20 cellular contexts compared by ENCODE assay signal in the genomic region with DNA sequence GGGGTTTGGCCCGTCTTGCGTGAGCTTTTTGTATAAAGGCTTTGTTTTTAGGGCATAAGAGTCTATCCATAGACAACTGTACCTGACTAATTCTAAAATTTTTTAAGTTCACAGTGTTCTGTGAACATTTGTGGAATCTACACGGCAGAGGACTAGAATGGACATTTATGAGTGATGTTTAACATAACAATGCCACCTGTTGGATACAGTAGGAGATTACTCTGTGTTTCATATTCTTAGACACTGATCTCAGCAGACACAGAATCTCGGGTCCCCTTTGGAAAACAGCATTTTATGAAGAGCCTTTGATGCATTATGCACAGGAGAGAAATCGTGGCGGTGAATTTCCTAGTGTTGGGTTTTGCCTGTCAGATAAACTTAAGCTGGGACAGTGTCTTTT.
A peak's percentile ranks its signal among the peaks of the same experiment; 100 is the strongest.
DNase-seq lines count a peak whose midpoint lies in the region; ATAC-seq, FAIRE-seq and TF ChIP-seq lines count a peak whose summit lies in the region.
"Had no signal": no experiment of that assay in that cellular context is flagged by ENCODE, and none has a peak within 500 bp of the region (broad histone marks: within the 10 kb centered on the region; RNA-seq: fewer than 3 reads in every experiment).

No MANE protein-coding gene starts in this region.

- H3K36me3 ChIP-seq in HepG2 (replicated peaks in 1 of 2; ENCODE audit: control insufficient read depth in 1 of 2, insufficient read depth in 2 of 2, low read length in 2 of 2): no peaks in the 10 kb centered on the region
- H3K36me3 ChIP-seq in right lobe of liver: no peaks in the 10 kb centered on the region
- no peaks in the 10 kb centered on the region for H3K36me3 ChIP-seq in pancreas

- no peak overlapping the region for H3K4me3 Mint-ChIP-seq in T-helper 17 cell
- H3K4me3 Mint-ChIP-seq: T-helper 2 cell treated with Interferon-gamma antibody and Interleukin-4, amounts not matched to agents 5 μg/mL and 100 μg/mL, for 36 hours had no signal

- peaks cover 26% of the 10 kb centered on the region; the same call in 1 of the 2 replicates for H3K9me3 ChIP-seq in HepG2 (ENCODE audit: low read length)
- H3K9me3 ChIP-seq in right lobe of liver: no peaks in the 10 kb centered on the region
- no peaks in the 10 kb centered on the region for H3K9me3 ChIP-seq in pancreas
- no peaks in the 10 kb centered on the region for H3K9me3 ChIP-seq in T-helper 17 cell (ENCODE audit: control insufficient read depth, low read length, poor library complexity, severe bottlenecking)

- 52% methylated on average over 6 of the region's 6 CpGs for WGBS in HepG2 (ENCODE audit: low lambda C conversion rate)
- WGBS in right lobe of liver (ENCODE audit: insufficient coverage, low coverage, low lambda C conversion rate, missing lambda C conversion rate): 65% methylated on average over 6 of the region's 6 CpGs
- 53 to 60% methylated on average over 6 of the region's 6 CpGs for WGBS in pancreas, 2 donors

- no peak for TF ChIP-seq EP300 in HepG2 (IDR thresholded peaks at IDR 0.05; ENCODE audit: low read depth in 2 of 2, low read length in 2 of 2)
- TF ChIP-seq EP300 in HepG2 (CRISPR knock-in tag; IDR thresholded peaks at IDR 0.05; ENCODE audit: borderline replicate concordance): no peak

- TF ChIP-seq RAD21 in HepG2 (CRISPR knock-in tag; IDR thresholded peaks at IDR 0.05): no peak

- BruUV-seq in HepG2 (replicated peaks; lab: Mats Ljungman, UMichigan): no TSS peak

- H3K27me3 Mint-ChIP-seq in T-helper 17 cell: no peaks in the 10 kb centered on the region

- H3K79me2 ChIP-seq in HepG2 (ENCODE audit: insufficient read depth, low read length): no peaks in the 10 kb centered on the region

- TF ChIP-seq POLR2A in HepG2 (IDR thresholded peaks at IDR 0.05; ENCODE audit: insufficient read depth in 1 of 2, low read depth in 2 of 2, low read length in 2 of 2) (no peak), right lobe of liver (IDR thresholded peaks at IDR 0.05) (no peak), NB4 (IDR thresholded peaks at IDR 0.05; ENCODE audit: extremely low read depth, insufficient read length) (no peak)

- in situ Hi-C loops in HepG2 (cut with HindIII; ENCODE audit: extremely low pct_ligation_motif_present, low pct_unique_long_range_greater_than_20kb): no loop called here

- H3K27ac Mint-ChIP-seq in T-helper 17 cell: no peak overlapping the region
- H3K27ac Mint-ChIP-seq: T-helper 2 cell treated with Interferon-gamma antibody and Interleukin-4, amounts not matched to agents 5 μg/mL and 100 μg/mL, for 36 hours had no signal

- H3K4me3 ChIP-seq in HepG2 (replicated peaks in 1 of 3; ENCODE audit: insufficient read depth in 1 of 3, low read depth in 2 of 3, low read length in 3 of 3): no peak overlapping the region
- H3K4me3 ChIP-seq in right lobe of liver: no peak overlapping the region
- no peak overlapping the region for H3K4me3 ChIP-seq in NB4 (ENCODE audit: low read depth, low read length)
- H3K4me3 ChIP-seq in pancreas: no peak overlapping the region
- H3K4me3 ChIP-seq: K562, PC-9 had no signal

- intact Hi-C loops in HepG2 (cut with micrococcal nuclease; ENCODE audit: unreplicated experiment): no loop called here
- intact Hi-C loops in right lobe of liver (cut with DNase I): no loop called here
- intact Hi-C loops in pancreas (cut with DNase I): no loop called here

- H3K4me1 Mint-ChIP-seq in T-helper 17 cell: no peaks in the 10 kb centered on the region

- POLR2A ChIA-PET in HepG2 (lab: Yijun Ruan, JAX): no interaction called here

- DNase-seq in HepG2 (ENCODE audit: low spot score): no peak
- no peak for DNase-seq in right lobe of liver
- peak; percentile 3 for DNase-seq in NB4 (ENCODE audit: low read depth)
- peak; percentile 6 for DNase-seq in RPMI8226
- no peak for DNase-seq in pancreas
- DNase-seq in activated gamma-delta T cell (lab: John Stamatoyannopoulos, UW): no peak
- no peak for DNase-seq in T-helper 17 cell
- DNase-seq: C1 segment of cervical spinal cord, GDM1, H7, NCI-H1417 treated with DMSO at 0.1 percent for 48 hours, NCI-H187 treated with DMSO at 0.1 percent for 48 hours, NCI-H345, NCI-H526 treated with DMSO at 0.1 percent for 48 hours, PC-9, SW 1271 had no signal

- no peak for FAIRE-seq in HepG2 (lab: Jason Lieb, UNC)
- FAIRE-seq in pancreas (lab: Jason Lieb, UNC): no peak
- FAIRE-seq: D721Med, K562 had no signal

- CTCF ChIA-PET in HepG2 (lab: Yijun Ruan, JAX; ENCODE audit: low intra/inter-chr PET ratio, low total read pairs): no interaction called here

- H3K36me3 Mint-ChIP-seq in T-helper 17 cell (ENCODE audit: low read depth): no peaks in the 10 kb centered on the region

- ATAC-seq in HepG2: peak; percentile 41; the same call in 1 of the 3 replicates
- ATAC-seq in right lobe of liver: no peak
- peak; percentile 73 to 92 (median 82) for ATAC-seq in pancreas
- no peak for ATAC-seq in GM21786 (IDR thresholded peaks at IDR 0.05; ENCODE audit: unreplicated experiment)
- ATAC-seq in T-helper 17 cell: no peak
- ATAC-seq: K562 had no signal

- no peaks in the 10 kb centered on the region for H4K20me1 ChIP-seq in HepG2 (ENCODE audit: insufficient read depth, low read length)

- no peak overlapping the region for H3K9ac ChIP-seq in HepG2 (ENCODE audit: insufficient read depth, low read depth, low read length)

- H3K27me3 ChIP-seq in HepG2 (ENCODE audit: control insufficient read depth in 1 of 2, insufficient read depth in 2 of 2, low read length in 2 of 2) (no peaks in the 10 kb centered on the region), right lobe of liver (no peaks in the 10 kb centered on the region), pancreas (no peaks in the 10 kb centered on the region)

- H3K4me1 ChIP-seq in HepG2 (ENCODE audit: insufficient read depth, low read length): no peaks in the 10 kb centered on the region
- no peaks in the 10 kb centered on the region for H3K4me1 ChIP-seq in right lobe of liver
- H3K4me1 ChIP-seq in pancreas: no peaks in the 10 kb centered on the region

- H3K27ac ChIP-seq in HepG2 (ENCODE audit: extremely low read length, insufficient read depth, low read length): no peak overlapping the region
- H3K27ac ChIP-seq in right lobe of liver: no peak overlapping the region
- no peak overlapping the region for H3K27ac ChIP-seq in pancreas
- H3K27ac ChIP-seq: PC-9 had no signal

- H3K4me2 ChIP-seq in HepG2 (ENCODE audit: low read depth, low read length): no peak overlapping the region
- H3K4me2 ChIP-seq: PC-9 had no signal

- no peak overlapping the region for H2AFZ ChIP-seq in HepG2 (ENCODE audit: low read length)
- H2AFZ ChIP-seq: PC-9 had no signal

- 0 out of 2 replicates have a peak, but pooled peaks have one; percentile 13 for TF ChIP-seq CTCF in HepG2 (CRISPR knock-in tag; IDR thresholded peaks at IDR 0.05)
- no peak for TF ChIP-seq CTCF in right lobe of liver (IDR thresholded peaks at IDR 0.05)
- TF ChIP-seq CTCF in NB4 (IDR thresholded peaks at IDR 0.05; ENCODE audit: low read depth, low read length): no peak
- no peak for TF ChIP-seq CTCF in pancreas (IDR thresholded peaks at IDR 0.05)

TF ChIP-seq in HepG2, 621 proteins besides CTCF, POLR2A, EP300 and RAD21:
- TF ChIP-seq HNRNPL (IDR thresholded peaks at IDR 0.05; ENCODE audit: low read depth, low read length) (no peak), STAG1 (CRISPR knock-in tag; IDR thresholded peaks at IDR 0.05) (peak; percentile 23), ZFX (CRISPR knock-in tag; IDR thresholded peaks at IDR 0.05; ENCODE audit: low read depth) (no peak), ZNF24 (IDR thresholded peaks at IDR 0.05) (no peak), ZNF737 (CRISPR knock-in tag; IDR thresholded peaks at IDR 0.05; ENCODE audit: borderline replicate concordance) (no peak)

Comparison
In these comparisons a context has a peak if more than half of its experiments do, and no peak if none do; other contexts are left out.
1. ATAC-seq: peak in HepG2 (single experiment) and pancreas (4 of 4); none in right lobe of liver (0 of 4), GM21786 (single experiment) and T-helper 17 cell (single experiment).
2. DNase-seq: peak in NB4 (single experiment) and RPMI8226 (single experiment); none in HepG2 (single experiment), right lobe of liver (0 of 3), pancreas (0 of 6), activated gamma-delta T cell (single experiment) and T-helper 17 cell (0 of 3).